3 cellular contexts compared by ENCODE assay signal in genomic region chr7:39700165-39700564, GRCh38.
TF ChIP-seq lines count a peak whose summit lies in the region.

No MANE protein-coding gene starts in this region.

TF ChIP-seq in GM12891, 5 proteins besides CTCF, POLR2A, EP300 and RAD21:
- TF ChIP-seq PAX5 (IDR thresholded peaks at IDR 0.05; ENCODE audit: insufficient read depth, low read length, severe bottlenecking) (no peak), POU2F2 (IDR thresholded peaks at IDR 0.05; ENCODE audit: low read depth, low read length) (no peak), TAF1 (IDR thresholded peaks at IDR 0.05; ENCODE audit: low read depth, low read length) (no peak), POLR2AphosphoS5 (IDR thresholded peaks at IDR 0.05; ENCODE audit: low read depth, low read length) (no peak), SPI1 (IDR thresholded peaks at IDR 0.05; ENCODE audit: low read depth, low read length) (no peak)

TF ChIP-seq in IMR-90, 13 proteins besides CTCF, POLR2A, EP300 and RAD21:
- TF ChIP-seq RCOR1 (IDR thresholded peaks at IDR 0.05; ENCODE audit: insufficient replicate concordance, low read length) (no peak), NFE2L2 (IDR thresholded peaks at IDR 0.05; ENCODE audit: low read depth, low read length) (no peak), USF2 (IDR thresholded peaks at IDR 0.05; ENCODE audit: low read depth, low read length) (no peak), BHLHE40 (IDR thresholded peaks at IDR 0.05; ENCODE audit: low read depth, low read length) (no peak), MAFK (IDR thresholded peaks at IDR 0.05; ENCODE audit: low read depth, low read length) (no peak), CHD1 (IDR thresholded peaks at IDR 0.05; ENCODE audit: low read depth, low read length) (no peak), ELK1 (IDR thresholded peaks at IDR 0.05; ENCODE audit: borderline replicate concordance, low read depth, low read length) (no peak), CEBPB (IDR thresholded peaks at IDR 0.05; ENCODE audit: low read depth, low read length) (no peak), FOS (IDR thresholded peaks at IDR 0.05; ENCODE audit: low read depth, low read length) (no peak), RFX5 (IDR thresholded peaks at IDR 0.05; ENCODE audit: low read depth, low read length) (no peak), MXI1 (IDR thresholded peaks at IDR 0.05; ENCODE audit: borderline replicate concordance, low read depth, low read length) (no peak)
TF ChIP-seq in IMR-90: peak in this region for 0.

TF ChIP-seq in WTC11, 78 proteins besides CTCF, POLR2A, EP300 and RAD21:
- TF ChIP-seq FOXP4 (CRISPR knock-in tag; IDR thresholded peaks at IDR 0.05) (no peak), ZNF532 (CRISPR knock-in tag; IDR thresholded peaks at IDR 0.05; ENCODE audit: borderline replicate concordance) (no peak), HMGXB4 (CRISPR knock-in tag; IDR thresholded peaks at IDR 0.05) (no peak), PRRX2 (CRISPR knock-in tag; IDR thresholded peaks at IDR 0.05) (no peak), MXD4 (CRISPR knock-in tag; IDR thresholded peaks at IDR 0.05; ENCODE audit: borderline replicate concordance) (no peak)
